Comparison of ENCODE assay signal across 13 cellular contexts in the genomic region with DNA sequence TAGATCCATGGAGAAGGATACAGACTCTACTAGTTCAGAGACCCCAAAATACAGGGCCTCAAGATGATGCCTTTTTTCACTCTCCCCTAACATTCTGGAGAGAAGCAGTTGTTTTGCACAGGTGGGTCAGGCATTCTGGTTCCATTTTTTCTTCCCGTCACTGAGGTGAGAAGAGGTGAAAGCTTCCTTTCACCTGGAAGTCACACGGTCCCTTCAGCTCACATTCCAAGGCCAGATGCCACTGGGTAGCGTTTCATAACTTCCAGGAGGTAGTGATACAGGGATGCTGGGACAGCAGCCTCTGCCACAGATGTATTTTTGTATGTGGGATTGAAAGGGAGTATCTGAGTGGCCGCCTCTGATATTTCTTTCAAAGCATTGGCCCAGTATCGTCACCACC. TPM values are rescaled to one million over a fixed set of nuclear protein-coding genes. Genes with fewer than 3 reads are reported as not detected.
DNase-seq lines count a peak whose midpoint lies in the region; ATAC-seq and TF ChIP-seq lines count a peak whose summit lies in the region.
"Had no signal": no experiment of that assay in that cellular context is flagged by ENCODE, and none has a peak within 500 bp of the region (broad histone marks: within the 10 kb centered on the region; RNA-seq: fewer than 3 reads in every experiment).

No MANE protein-coding gene starts in this region.

- no peak overlapping the region for H3K4me3 ChIP-seq in CD4-positive, alpha-beta memory T cell (ENCODE audit: low read length in 2 of 2)
- H3K4me3 ChIP-seq in spleen, result no peak overlapping the region
- H3K4me3 ChIP-seq: uterus had no signal

- TF ChIP-seq CTCF in HFFc6 (IDR thresholded peaks at IDR 0.05), result no peak
- TF ChIP-seq CTCF in spleen (IDR thresholded peaks at IDR 0.05 in 8 of 11, conservative IDR thresholded peaks at IDR 0.05 in 3 of 11), result no peak

- H3K4me1 Mint-ChIP-seq in CD4-positive, alpha-beta memory T cell, result peaks cover 9 to 25% (median 13%) of the 10 kb centered on the region in 4 donors
- peaks cover 7% of the 10 kb centered on the region for H3K4me1 Mint-ChIP-seq in HFFc6 (ENCODE audit: low read depth)
- peaks cover 16% of the 10 kb centered on the region for H3K4me1 Mint-ChIP-seq in activated naive CD8-positive, alpha-beta T cell treated with anti-CD3 and anti-CD28 coated beads, Interleukin-2, amount 50 U/mL, for 24 hours
- peaks cover 8 to 25% (median 15%) of the 10 kb centered on the region in 4 donors for H3K4me1 Mint-ChIP-seq in naive thymus-derived CD8-positive, alpha-beta T cell

- peak overlapping the region in 7 of 8 donors; percentile 44 to 84 (median 74) for H3K4me3 Mint-ChIP-seq in CD4-positive, alpha-beta memory T cell
- H3K4me3 Mint-ChIP-seq in HFFc6, result peak overlapping the region; percentile 93; the same call in 1 of the 2 replicates
- H3K4me3 Mint-ChIP-seq in activated naive CD8-positive, alpha-beta T cell treated with anti-CD3 and anti-CD28 coated beads, Interleukin-2, amount 50 U/mL, for 24 hours, result peak overlapping the region; percentile 86
- H3K4me3 Mint-ChIP-seq in naive thymus-derived CD8-positive, alpha-beta T cell, result peak overlapping the region in 8 of 10 donors; percentile 16 to 94 (median 82)

- H3K4me1 ChIP-seq in CD4-positive, alpha-beta memory T cell (ENCODE audit: insufficient read depth, low read length), result peaks cover 14% of the 10 kb centered on the region
- H3K4me1 ChIP-seq in spleen, result peaks cover 7 to 33% (median 19%) of the 10 kb centered on the region in 6 donors

- H3K27ac Mint-ChIP-seq in CD4-positive, alpha-beta memory T cell, result peak overlapping the region in 3 of 7 donors; percentile 8 to 84 (median 48)
- peak overlapping the region; percentile 98; the same call in 1 of the 2 replicates for H3K27ac Mint-ChIP-seq in HFFc6
- peak overlapping the region; percentile 31 for H3K27ac Mint-ChIP-seq in activated naive CD8-positive, alpha-beta T cell treated with anti-CD3 and anti-CD28 coated beads, Interleukin-2, amount 50 U/mL, for 24 hours
- peak overlapping the region in 1 of 10 donors; percentile 72 for H3K27ac Mint-ChIP-seq in naive thymus-derived CD8-positive, alpha-beta T cell

- H3K36me3 Mint-ChIP-seq in CD4-positive, alpha-beta memory T cell, result peaks cover 7 to 20% of the 10 kb centered on the region in 2 donors
- peaks cover 18% of the 10 kb centered on the region for H3K36me3 Mint-ChIP-seq in HFFc6 (ENCODE audit: low read depth)
- H3K36me3 Mint-ChIP-seq in activated naive CD8-positive, alpha-beta T cell treated with anti-CD3 and anti-CD28 coated beads, Interleukin-2, amount 50 U/mL, for 24 hours (ENCODE audit: low read depth), result peaks cover 24% of the 10 kb centered on the region
- peaks cover 0 to 36% (median 3%) of the 10 kb centered on the region in 3 donors for H3K36me3 Mint-ChIP-seq in naive thymus-derived CD8-positive, alpha-beta T cell

- no peaks in the 10 kb centered on the region for H3K9me3 Mint-ChIP-seq in CD4-positive, alpha-beta memory T cell
- H3K9me3 Mint-ChIP-seq in HFFc6, result peaks cover 7% of the 10 kb centered on the region
- no peaks in the 10 kb centered on the region for H3K9me3 Mint-ChIP-seq in activated naive CD8-positive, alpha-beta T cell treated with anti-CD3 and anti-CD28 coated beads, Interleukin-2, amount 50 U/mL, for 24 hours
- no peaks in the 10 kb centered on the region for H3K9me3 Mint-ChIP-seq in naive thymus-derived CD8-positive, alpha-beta T cell

- intact Hi-C loops in CD4-positive, alpha-beta memory T cell (cut with micrococcal nuclease), result no loop called here
- intact Hi-C loops in spleen (cut with DNase I; ENCODE audit: low total_unique reads), result no loop called here

- H3K9me3 ChIP-seq in CD4-positive, alpha-beta memory T cell (ENCODE audit: control insufficient read depth in 1 of 2, low read length in 2 of 2), result no peaks in the 10 kb centered on the region
- no peaks in the 10 kb centered on the region for H3K9me3 ChIP-seq in spleen
- H3K9me3 ChIP-seq: uterus had no signal

- CTCF ChIA-PET in CD4-positive, alpha-beta memory T cell (lab: Charles Lee; ENCODE audit: partially characterized antibody), result interaction anchor here (0.7 kb wide), 1 partner anchor 12 kb away, joined by 3 read pairs; no protein-coding TSS in a partner anchor

- DNase-seq in CD4-positive, alpha-beta memory T cell, result no peak
- DNase-seq in HFFc6 (no peak), spleen (no peak)
- DNase-seq in activated naive CD8-positive, alpha-beta T cell treated with anti-CD3 and anti-CD28 coated beads, Interleukin-2, amount 50 U/mL, for 24 hours, result no peak
- no peak for DNase-seq in naive thymus-derived CD8-positive, alpha-beta T cell
- DNase-seq in NK-92 treated with Interleukin-12 subunit alpha and Interleukin-12 subunit beta, amount 100 ng/mL, for 24 hours (lab: John Stamatoyannopoulos, UW), result no peak
- DNase-seq: activated CD4-positive, alpha-beta T cell treated with anti-CD3 and anti-CD28 coated beads, Interleukin-2, amount 50 U/mL, for 1 hour; GM23248; head of caudate nucleus; NCI-H345; uterus had no signal

- peaks cover 18% of the 10 kb centered on the region for H3K36me3 ChIP-seq in CD4-positive, alpha-beta memory T cell (ENCODE audit: insufficient read depth, low read length)
- H3K36me3 ChIP-seq in spleen, result peaks cover 0 to 47% (median 31%) of the 10 kb centered on the region in 6 donors
- H3K36me3 ChIP-seq: uterus had no signal

- WGBS in spleen, 5 donors, result 86 to 95% (median 90%) methylated on average over 5 of the region's 5 CpGs

- H3K27me3 ChIP-seq in CD4-positive, alpha-beta memory T cell (ENCODE audit: insufficient read depth, low read length), result no peaks in the 10 kb centered on the region
- no peaks in the 10 kb centered on the region for H3K27me3 ChIP-seq in spleen (replicated peaks in 1 of 7)
- H3K27me3 ChIP-seq: uterus had no signal

- no peak for TF ChIP-seq POLR2A in spleen (IDR thresholded peaks at IDR 0.05)

- POLR2A ChIA-PET in CD4-positive, alpha-beta memory T cell (lab: Charles Lee; ENCODE audit: partially characterized antibody), result interaction anchor here (0.5 kb wide), 1 partner anchor 185 kb away, joined by 3 read pairs; a partner anchor contains a TSS
- POLR2A ChIA-PET in naive thymus-derived CD8-positive, alpha-beta T cell (lab: Charles Lee), result interaction anchor here (0.6 to 1.6 kb wide), 3 partner anchors 9 to 24 kb away, joined by 3 to 7 read pairs (median 3); no protein-coding TSS in a partner anchor

- H3K27ac ChIP-seq in CD4-positive, alpha-beta memory T cell (ENCODE audit: low read depth, low read length), result no peak overlapping the region
- H3K27ac ChIP-seq in spleen, result no peak overlapping the region
- H3K27ac ChIP-seq: uterus had no signal

- H3K27me3 Mint-ChIP-seq in CD4-positive, alpha-beta memory T cell, result no peaks in the 10 kb centered on the region
- H3K27me3 Mint-ChIP-seq in HFFc6 (ENCODE audit: insufficient read depth), result peaks cover 8% of the 10 kb centered on the region
- no peaks in the 10 kb centered on the region for H3K27me3 Mint-ChIP-seq in activated naive CD8-positive, alpha-beta T cell treated with anti-CD3 and anti-CD28 coated beads, Interleukin-2, amount 50 U/mL, for 24 hours
- no peaks in the 10 kb centered on the region for H3K27me3 Mint-ChIP-seq in naive thymus-derived CD8-positive, alpha-beta T cell

- no peak for ATAC-seq in activated naive CD8-positive, alpha-beta T cell treated with anti-CD3 and anti-CD28 coated beads, Interleukin-2, amount 50 U/mL, for 24 hours
- ATAC-seq in naive thymus-derived CD8-positive, alpha-beta T cell, result no peak
- ATAC-seq in GM21723 (IDR thresholded peaks at IDR 0.05; ENCODE audit: unreplicated experiment), result no peak
- ATAC-seq: K562 had no signal

RNA-seq across cellular contexts. Expression of a gene that starts 1.9 kb away (rescaled TPM):
- 100 to 1,000 TPM; 134 to 140 TPM for total RNA-seq in CD4-positive, alpha-beta memory T cell
- polyA plus RNA-seq in CD4-positive, alpha-beta memory T cell, result 10 to 100 TPM; 24.8 to 33.5 TPM
- total RNA-seq in HFFc6 (2021; fragmentation: NEBNext Ultra II Directional; extraction: Animal tissue kit (Norgen Biotek cat#: 25700)), result 10 to 100 TPM; 45.5 to 61.7 (median 48.6) TPM
- total RNA-seq in naive thymus-derived CD8-positive, alpha-beta T cell, result 100 to 1,000 TPM; 129 to 135 TPM
- 10 to 100 TPM; 25.4 to 63.3 (median 27.3) TPM for polyA plus RNA-seq in naive thymus-derived CD8-positive, alpha-beta T cell
- total RNA-seq in spleen, result 100 to 1,000 TPM in 2 of 7 donors, 10 to 100 TPM in 5; 47.6 to 114 (median 76.3) TPM
- 100 to 1,000 TPM in 2 of 3 donors, 10 to 100 TPM in 1; 74.4 to 201 (median 134) TPM for polyA plus RNA-seq in spleen

RNA-seq across cellular contexts. Expression of a gene that starts 13.1 kb away (rescaled TPM):
- total RNA-seq in CD4-positive, alpha-beta memory T cell, result 10 to 100 TPM; 12.7 to 13.1 TPM
- 10 to 100 TPM in 1 of 2 donors, 1 to 10 TPM in 1; 5.4 to 13.0 TPM for polyA plus RNA-seq in CD4-positive, alpha-beta memory T cell
- total RNA-seq in HFFc6 (2021; fragmentation: NEBNext Ultra II Directional; extraction: Animal tissue kit (Norgen Biotek cat#: 25700)), result 1 to 10 TPM; 5.6 to 6.9 (median 5.9) TPM
- total RNA-seq in naive thymus-derived CD8-positive, alpha-beta T cell, result 1 to 10 TPM; 6.9 to 8.1 TPM
- 1 to 10 TPM; 3.5 to 6.4 (median 5.4) TPM for polyA plus RNA-seq in naive thymus-derived CD8-positive, alpha-beta T cell
- total RNA-seq in spleen, result 10 to 100 TPM in 6 of 7 donors, 1 to 10 TPM in 1; 6.8 to 16.9 (median 10.5) TPM
- 1 to 10 TPM; 4.6 to 6.3 (median 5.7) TPM for polyA plus RNA-seq in spleen

RNA-seq across cellular contexts. Expression of a gene that starts 30.8 kb away (rescaled TPM):
- 10 to 100 TPM in 1 of 2 experiments, 1 to 10 TPM in 1; 8.6 to 10.5 TPM for total RNA-seq in CD4-positive, alpha-beta memory T cell
- polyA plus RNA-seq in CD4-positive, alpha-beta memory T cell, result 1 to 10 TPM; 2.5 to 5.7 TPM
- 10 to 100 TPM in 1 of 6 experiments, 1 to 10 TPM in 5; 6.3 to 10.1 (median 7.8) TPM for total RNA-seq in HFFc6 (2021; fragmentation: NEBNext Ultra II Directional; extraction: Animal tissue kit (Norgen Biotek cat#: 25700))
- total RNA-seq in naive thymus-derived CD8-positive, alpha-beta T cell, result 1 to 10 TPM; 6.2 to 7.7 TPM
- polyA plus RNA-seq in naive thymus-derived CD8-positive, alpha-beta T cell, result 1 to 10 TPM; 1.7 to 3.0 (median 2.3) TPM
- total RNA-seq in spleen, result 1 to 10 TPM; 2.9 to 5.7 (median 4.7) TPM
- 1 to 10 TPM; 3.8 to 7.0 (median 4.9) TPM for polyA plus RNA-seq in spleen

RNA-seq across cellular contexts. Expression of a gene that starts 30.9 kb away (rescaled TPM):
- total RNA-seq in CD4-positive, alpha-beta memory T cell, result 10 to 100 TPM; 77.3 to 88.9 TPM
- 10 to 100 TPM; 66.5 to 83.9 TPM for polyA plus RNA-seq in CD4-positive, alpha-beta memory T cell
- 10 to 100 TPM; 85.6 to 93.1 (median 87.2) TPM for total RNA-seq in HFFc6 (2021; fragmentation: NEBNext Ultra II Directional; extraction: Animal tissue kit (Norgen Biotek cat#: 25700))
- 10 to 100 TPM; 75.3 to 75.4 TPM for total RNA-seq in naive thymus-derived CD8-positive, alpha-beta T cell
- 10 to 100 TPM; 48.9 to 58.3 (median 52.7) TPM for polyA plus RNA-seq in naive thymus-derived CD8-positive, alpha-beta T cell
- total RNA-seq in spleen, result 10 to 100 TPM; 44.4 to 96.2 (median 79.0) TPM
- 10 to 100 TPM; 54.2 to 90.5 (median 63.6) TPM for polyA plus RNA-seq in spleen

RNA-seq across cellular contexts. Expression of a gene that starts 32.3 kb away (rescaled TPM):
- total RNA-seq in CD4-positive, alpha-beta memory T cell, result 10 to 100 TPM; 13.0 to 13.6 TPM
- polyA plus RNA-seq in CD4-positive, alpha-beta memory T cell, result 1 to 10 TPM in 1 of 2 donors, under 1 TPM in 1; 0.48 to 1.0 TPM
- total RNA-seq in HFFc6 (2021; fragmentation: NEBNext Ultra II Directional; extraction: Animal tissue kit (Norgen Biotek cat#: 25700)), result 10 to 100 TPM; 12.7 to 19.3 (median 16.1) TPM
- 10 to 100 TPM; 16.5 to 17.0 TPM for total RNA-seq in naive thymus-derived CD8-positive, alpha-beta T cell
- 1 to 10 TPM in 1 of 3 donors, under 1 TPM in 2; 0.53 to 1.3 (median 0.91) TPM for polyA plus RNA-seq in naive thymus-derived CD8-positive, alpha-beta T cell
- total RNA-seq in spleen, result 10 to 100 TPM in 6 of 7 donors, 1 to 10 TPM in 1; 6.0 to 28.8 (median 19.2) TPM
- 10 to 100 TPM in 2 of 3 donors, 1 to 10 TPM in 1; 7.4 to 37.2 (median 34.5) TPM for polyA plus RNA-seq in spleen
